ENCODE assay signal across 8 cellular contexts in genomic region chr19:8610041-8610927, GRCh38. TPM values are rescaled to one million over a fixed set of nuclear protein-coding genes. Genes with fewer than 3 reads are reported as not detected.
DNase-seq lines count a peak whose midpoint lies in the region; ATAC-seq, FAIRE-seq and TF ChIP-seq lines count a peak whose summit lies in the region.

ADAMTS10 (minus strand) TSS chr19:8610715; CDS start chr19:8605710, 5,005 bp downstream.

- peaks cover 9% of the 10 kb centered on the region for H4K20me1 ChIP-seq in neural progenitor cell (ENCODE audit: low read depth)

- TF ChIP-seq POLR2A in uterus (IDR thresholded peaks at IDR 0.05): peak in 1 of 2 donors; percentile 41
- TF ChIP-seq POLR2A in H54 (IDR thresholded peaks at IDR 0.05; ENCODE audit: low read depth, low read length): no peak

- intact Hi-C loops in uterus (cut with DNase I; ENCODE audit: low total_unique reads): no loop called here

- peaks cover 14% of the 10 kb centered on the region for H3K4me1 ChIP-seq in neural progenitor cell
- H3K4me1 ChIP-seq in uterus: peaks cover 5 to 15% of the 10 kb centered on the region in 2 donors

- H3K36me3 ChIP-seq in neural progenitor cell (no peaks in the 10 kb centered on the region), uterus (no peaks in the 10 kb centered on the region)

- H2AFZ ChIP-seq in neural progenitor cell (replicated peaks): peak within 1 kb of the TSS; percentile 4

- peak within 1 kb of the TSS; percentile 42 for H3K4me3 ChIP-seq in fibroblast of mammary gland (ENCODE audit: control insufficient read depth, low read depth, low read length)
- peak within 1 kb of the TSS; percentile 76 for H3K4me3 ChIP-seq in neural progenitor cell
- H3K4me3 ChIP-seq in uterus: peak within 1 kb of the TSS; percentile 58 to 72

- H3K4me3 Mint-ChIP-seq in neural progenitor cell: peak within 1 kb of the TSS; percentile 96

- H3F3A ChIP-seq in neural progenitor cell (ENCODE audit: low read depth): peaks cover 31% of the 10 kb centered on the region

- H3K9me3 Mint-ChIP-seq in neural progenitor cell: peaks cover 2% of the 10 kb centered on the region

- TF ChIP-seq CTCF in fibroblast of mammary gland (conservative IDR thresholded peaks at IDR 0.05; ENCODE audit: control insufficient read depth, insufficient read depth, low read depth, low read length) (no peak), neural progenitor cell (IDR thresholded peaks at IDR 0.05) (no peak), uterus (IDR thresholded peaks at IDR 0.05) (no peak)

- no peak for ATAC-seq in GM19023 (IDR thresholded peaks at IDR 0.05; ENCODE audit: unreplicated experiment)

- H3K27me3 ChIP-seq in neural progenitor cell (no peaks in the 10 kb centered on the region), uterus (no peaks in the 10 kb centered on the region)

- H3K27ac ChIP-seq in neural progenitor cell (no peak within 1 kb of the TSS), uterus (peak within 1 kb of the TSS; percentile 88 to 92)

- peaks cover 4% of the 10 kb centered on the region for H3K79me2 ChIP-seq in neural progenitor cell (ENCODE audit: low read depth)

- DNase-seq in NCI-H1105 treated with DMSO at 0.1 percent for 48 hours (lab: John Stamatoyannopoulos, UW) (peak; percentile 17), NCI-H1105 (lab: John Stamatoyannopoulos, UW) (no peak), activated T-helper 1 cell treated with Interleukin-2 at 50 U/mL for 16 hours (ENCODE audit: low read depth) (peak; percentile 31), fibroblast of mammary gland (ENCODE audit: low read depth) (peak; percentile 33), neural progenitor cell (ENCODE audit: low spot score) (peak; percentile 74), uterus (peak; percentile 45 to 51), H54 (ENCODE audit: insufficient read length, low spot score) (no peak)

- H3K9me3 ChIP-seq in neural progenitor cell (ENCODE audit: low read depth) (no peaks in the 10 kb centered on the region), uterus (no peaks in the 10 kb centered on the region)

- H3K27ac Mint-ChIP-seq in neural progenitor cell: peak within 1 kb of the TSS; percentile 93

- peaks cover 3% of the 10 kb centered on the region for H3K36me3 Mint-ChIP-seq in neural progenitor cell

- H3K4me2 ChIP-seq in neural progenitor cell: peak within 1 kb of the TSS; percentile 81

- H3K9ac ChIP-seq in neural progenitor cell: no peak within 1 kb of the TSS

- peaks cover 33% of the 10 kb centered on the region for H3K4me1 Mint-ChIP-seq in neural progenitor cell

- H3K27me3 Mint-ChIP-seq in neural progenitor cell (ENCODE audit: insufficient read depth, low read depth): peaks cover 18% of the 10 kb centered on the region

- FAIRE-seq in H54 (lab: Jason Lieb, UNC): no peak

RNA-seq across cellular contexts. Expression of gene ADAMTS10, which starts in this region (rescaled TPM):
- 5.8 and 7.9 TPM in 2 replicates for total RNA-seq in neural progenitor cell (ENCODE audit: low replicate concordance)
- 10 to 100 TPM; 13.2 to 70.4 (median 52.7) TPM for total RNA-seq in uterus

Comparison
In these comparisons a context has a peak if more than half of its experiments do, and no peak if none do; other contexts are left out.
1. DNase-seq: peak in NCI-H1105 treated with DMSO at 0.1 percent for 48 hours (single experiment), activated T-helper 1 cell treated with Interleukin-2 at 50 U/mL for 16 hours (single experiment), fibroblast of mammary gland (single experiment), neural progenitor cell (single experiment) and uterus (2 of 2); none in NCI-H1105 (single experiment) and H54 (single experiment).
2. Peak in every context shown above with its lines, with median percentiles within 50 percentile points of each other: H3K4me3 ChIP-seq.